ENCODE assay signal across 8 cellular contexts in the genomic region with DNA sequence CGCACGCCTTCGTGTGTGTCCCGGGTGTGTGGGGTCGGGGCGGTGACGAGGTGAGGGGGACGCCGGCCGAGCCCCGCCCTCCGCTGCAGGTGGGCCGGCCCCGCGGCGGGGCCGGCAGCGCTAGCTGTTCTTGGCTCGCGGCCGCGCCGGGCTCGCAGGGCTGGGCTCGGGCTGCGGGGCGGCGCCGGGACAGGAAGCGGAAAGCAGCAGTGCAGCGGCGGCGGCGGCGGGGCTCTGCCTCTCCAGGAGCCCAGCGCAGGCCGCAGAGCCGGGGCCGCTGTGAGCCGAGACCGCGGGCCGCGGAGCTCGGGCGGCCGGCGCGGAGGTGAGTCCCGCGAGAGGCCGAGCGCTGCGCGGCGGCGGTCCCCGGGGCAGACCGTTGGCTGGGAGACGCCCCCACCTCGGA. TPM values are rescaled to one million over a fixed set of nuclear protein-coding genes. Genes with fewer than 3 reads are reported as not detected.
DNase-seq lines count a peak whose midpoint lies in the region; ATAC-seq and TF ChIP-seq lines count a peak whose summit lies in the region.

A gene (plus strand): TSS at position 209 of the 406 bp plus-strand sequence. CDS start 9,444 bp downstream, outside the sequence.

- H3K36me3 Mint-ChIP-seq in T-helper 17 cell (ENCODE audit: low read depth): peaks cover 4% of the 10 kb centered on the region

- no peak within 1 kb of the TSS for H3K27ac Mint-ChIP-seq in T-helper 17 cell

- no peak for TF ChIP-seq CTCF in HEK293 (tag by site-specific recombination; IDR thresholded peaks at IDR 0.05)

- intact Hi-C loops in left colon (cut with DNase I, micrococcal nuclease): no loop called here

- H3K4me1 ChIP-seq in HEK293 (ENCODE audit: control insufficient read depth, insufficient read depth, low read length): peaks cover 13% of the 10 kb centered on the region

- H3K4me3 ChIP-seq in HEK293 (ENCODE audit: low read depth, low read length): peak within 1 kb of the TSS; percentile 85

- POLR2A ChIA-PET in HEK293 (lab: Yijun Ruan, JAX): no interaction called here

- H3K27me3 Mint-ChIP-seq in T-helper 17 cell: no peaks in the 10 kb centered on the region

- H3K36me3 ChIP-seq in HEK293 (ENCODE audit: control insufficient read depth in 2 of 2, insufficient read depth in 1 of 2, low read length in 2 of 2): no peaks in the 10 kb centered on the region

- H3K4me3 Mint-ChIP-seq in T-helper 17 cell: peak within 1 kb of the TSS; percentile 82

- DNase-seq in activated effector memory CD4-positive, alpha-beta T cell treated with anti-CD3 and anti-CD28 coated beads, Interleukin-2, amount 50 U/mL, for 16 hours: peak; percentile 75
- no peak for DNase-seq in activated effector memory CD4-positive, alpha-beta T cell treated with Interleukin-2 at 50 U/mL for 16 hours
- peak; percentile 64 for DNase-seq in LoVo (ENCODE audit: low spot score)
- DNase-seq in T-helper 17 cell: peak; percentile 9 to 29 (median 22)
- DNase-seq in cerebellum (ENCODE audit: low spot score): peak; percentile 17
- DNase-seq in left colon: peak; percentile 61 to 83
- peak; percentile 7 for DNase-seq in stimulated activated CD8-positive, alpha-beta memory T cell treated with anti-CD3 and anti-CD28 coated beads, Interleukin-15, amount 100 ng/mL, for 24 hours (ENCODE audit: low read depth)

- CTCF ChIA-PET in HEK293 (lab: Yijun Ruan, JAX): interaction anchor here (0.6 to 1.4 kb wide), 4 partner anchors 65 to 718 kb away, joined by 3 to 7 read pairs (median 4); no protein-coding TSS in a partner anchor

- H3K9me3 ChIP-seq in HEK293 (ENCODE audit: control insufficient read depth, insufficient read depth, low read depth, low read length) (no peaks in the 10 kb centered on the region), T-helper 17 cell (ENCODE audit: control insufficient read depth, low read length, poor library complexity, severe bottlenecking) (no peaks in the 10 kb centered on the region)

- peak within 1 kb of the TSS; percentile 83; the same call in 1 of the 2 replicates for H3K27ac ChIP-seq in HEK293 (ENCODE audit: extremely low read depth, low read depth, low read length)

- ATAC-seq in T-helper 17 cell: peak; percentile 83
- ATAC-seq in left colon: peak; percentile 80

- peaks cover 4% of the 10 kb centered on the region for H3K4me1 Mint-ChIP-seq in T-helper 17 cell

TF ChIP-seq in HEK293, 187 proteins besides CTCF, POLR2A, EP300 and RAD21:
- no peak for TF ChIP-seq REPIN1 (tag by site-specific recombination; IDR thresholded peaks at IDR 0.05; ENCODE audit: low read depth)
- peak; percentile 8; the same call in 1 of the 2 replicates for TF ChIP-seq TRIM28 (IDR thresholded peaks at IDR 0.05; ENCODE audit: borderline replicate concordance, low read length)
- TF ChIP-seq ZNF10 (tag by site-specific recombination; IDR thresholded peaks at IDR 0.05): 0 out of 2 replicates have a peak, but pooled peaks have one; percentile 10
- TF ChIP-seq ZNF132 (tag by site-specific recombination; IDR thresholded peaks at IDR 0.05; ENCODE audit: borderline replicate concordance): no peak
- peak; percentile 3; the same call in 1 of the 2 replicates for TF ChIP-seq ZBTB20 (tag by site-specific recombination; IDR thresholded peaks at IDR 0.05)
- TF ChIP-seq, protein P1, sequence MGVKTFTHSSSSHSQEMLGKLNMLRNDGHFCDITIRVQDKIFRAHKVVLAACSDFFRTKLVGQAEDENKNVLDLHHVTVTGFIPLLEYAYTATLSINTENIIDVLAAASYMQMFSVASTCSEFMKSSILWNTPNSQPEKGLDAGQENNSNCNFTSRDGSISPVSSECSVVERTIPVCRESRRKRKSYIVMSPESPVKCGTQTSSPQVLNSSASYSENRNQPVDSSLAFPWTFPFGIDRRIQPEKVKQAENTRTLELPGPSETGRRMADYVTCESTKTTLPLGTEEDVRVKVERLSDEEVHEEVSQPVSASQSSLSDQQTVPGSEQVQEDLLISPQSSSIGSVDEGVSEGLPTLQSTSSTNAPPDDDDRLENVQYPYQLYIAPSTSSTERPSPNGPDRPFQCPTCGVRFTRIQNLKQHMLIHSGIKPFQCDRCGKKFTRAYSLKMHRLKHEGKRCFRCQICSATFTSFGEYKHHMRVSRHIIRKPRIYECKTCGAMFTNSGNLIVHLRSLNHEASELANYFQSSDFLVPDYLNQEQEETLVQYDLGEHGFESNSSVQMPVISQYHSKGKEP (tag by site-specific recombination; IDR thresholded peaks at IDR 0.05): peak; percentile 29; the same call in 1 of the 2 replicates
- 0 out of 2 replicates have a peak, but pooled peaks have one; percentile 48 for TF ChIP-seq ZSCAN30 (tag by site-specific recombination; IDR thresholded peaks at IDR 0.05)
- no peak for TF ChIP-seq ZNF623 (tag by site-specific recombination; IDR thresholded peaks at IDR 0.05)
- TF ChIP-seq EGR2 (tag by site-specific recombination; IDR thresholded peaks at IDR 0.05; ENCODE audit: low read depth): 0 out of 2 replicates have a peak, but pooled peaks have one; percentile 4
- no peak for TF ChIP-seq ZBTB1 (tag by site-specific recombination; IDR thresholded peaks at IDR 0.05)
- TF ChIP-seq HOXC10 (CRISPR knock-in tag; IDR thresholded peaks at IDR 0.05): no peak
- TF ChIP-seq ZFP37 (tag by site-specific recombination; IDR thresholded peaks at IDR 0.05): no peak
- no peak for TF ChIP-seq HOXD13 (CRISPR knock-in tag; IDR thresholded peaks at IDR 0.05; ENCODE audit: borderline replicate concordance)
- no peak for TF ChIP-seq ZNF76 (tag by site-specific recombination; IDR thresholded peaks at IDR 0.05; ENCODE audit: borderline replicate concordance, low read depth)
- 0 out of 2 replicates have a peak, but pooled peaks have one; percentile 34 for TF ChIP-seq IKZF3 (tag by site-specific recombination; IDR thresholded peaks at IDR 0.05)
- TF ChIP-seq ZNF626 (tag by site-specific recombination; IDR thresholded peaks at IDR 0.05): peak; percentile 61; the same call in 1 of the 2 replicates
- TF ChIP-seq, protein P2, sequence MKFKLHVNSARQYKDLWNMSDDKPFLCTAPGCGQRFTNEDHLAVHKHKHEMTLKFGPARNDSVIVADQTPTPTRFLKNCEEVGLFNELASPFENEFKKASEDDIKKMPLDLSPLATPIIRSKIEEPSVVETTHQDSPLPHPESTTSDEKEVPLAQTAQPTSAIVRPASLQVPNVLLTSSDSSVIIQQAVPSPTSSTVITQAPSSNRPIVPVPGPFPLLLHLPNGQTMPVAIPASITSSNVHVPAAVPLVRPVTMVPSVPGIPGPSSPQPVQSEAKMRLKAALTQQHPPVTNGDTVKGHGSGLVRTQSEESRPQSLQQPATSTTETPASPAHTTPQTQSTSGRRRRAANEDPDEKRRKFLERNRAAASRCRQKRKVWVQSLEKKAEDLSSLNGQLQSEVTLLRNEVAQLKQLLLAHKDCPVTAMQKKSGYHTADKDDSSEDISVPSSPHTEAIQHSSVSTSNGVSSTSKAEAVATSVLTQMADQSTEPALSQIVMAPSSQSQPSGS (tag by site-specific recombination; IDR thresholded peaks at IDR 0.05; ENCODE audit: low read depth): 0 out of 2 replicates have a peak, but pooled peaks have one; percentile 1
- TF ChIP-seq, protein P3, sequence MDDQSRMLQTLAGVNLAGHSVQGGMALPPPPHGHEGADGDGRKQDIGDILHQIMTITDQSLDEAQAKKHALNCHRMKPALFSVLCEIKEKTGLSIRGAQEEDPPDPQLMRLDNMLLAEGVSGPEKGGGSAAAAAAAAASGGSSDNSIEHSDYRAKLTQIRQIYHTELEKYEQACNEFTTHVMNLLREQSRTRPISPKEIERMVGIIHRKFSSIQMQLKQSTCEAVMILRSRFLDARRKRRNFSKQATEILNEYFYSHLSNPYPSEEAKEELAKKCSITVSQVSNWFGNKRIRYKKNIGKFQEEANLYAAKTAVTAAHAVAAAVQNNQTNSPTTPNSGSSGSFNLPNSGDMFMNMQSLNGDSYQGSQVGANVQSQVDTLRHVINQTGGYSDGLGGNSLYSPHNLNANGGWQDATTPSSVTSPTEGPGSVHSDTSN (CRISPR knock-in tag; IDR thresholded peaks at IDR 0.05): peak; percentile 66
- TF ChIP-seq SETDB1 (IDR thresholded peaks at IDR 0.05; ENCODE audit: insufficient read length, low read length): peak; percentile 88
- peak; percentile 33; the same call in 1 of the 2 replicates for TF ChIP-seq ZNF596 (tag by site-specific recombination; IDR thresholded peaks at IDR 0.05)
- TF ChIP-seq, protein P4, sequence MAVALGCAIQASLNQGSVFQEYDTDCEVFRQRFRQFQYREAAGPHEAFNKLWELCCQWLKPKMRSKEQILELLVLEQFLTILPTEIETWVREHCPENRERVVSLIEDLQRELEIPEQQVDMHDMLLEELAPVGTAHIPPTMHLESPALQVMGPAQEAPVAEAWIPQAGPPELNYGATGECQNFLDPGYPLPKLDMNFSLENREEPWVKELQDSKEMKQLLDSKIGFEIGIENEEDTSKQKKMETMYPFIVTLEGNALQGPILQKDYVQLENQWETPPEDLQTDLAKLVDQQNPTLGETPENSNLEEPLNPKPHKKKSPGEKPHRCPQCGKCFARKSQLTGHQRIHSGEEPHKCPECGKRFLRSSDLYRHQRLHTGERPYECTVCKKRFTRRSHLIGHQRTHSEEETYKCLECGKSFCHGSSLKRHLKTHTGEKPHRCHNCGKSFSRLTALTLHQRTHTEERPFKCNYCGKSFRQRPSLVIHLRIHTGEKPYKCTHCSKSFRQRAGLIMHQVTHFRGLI (tag by site-specific recombination; IDR thresholded peaks at IDR 0.05): no peak
- no peak for TF ChIP-seq ZFHX2 (tag by site-specific recombination; conservative IDR thresholded peaks at IDR 0.05)
- TF ChIP-seq, protein P5, sequence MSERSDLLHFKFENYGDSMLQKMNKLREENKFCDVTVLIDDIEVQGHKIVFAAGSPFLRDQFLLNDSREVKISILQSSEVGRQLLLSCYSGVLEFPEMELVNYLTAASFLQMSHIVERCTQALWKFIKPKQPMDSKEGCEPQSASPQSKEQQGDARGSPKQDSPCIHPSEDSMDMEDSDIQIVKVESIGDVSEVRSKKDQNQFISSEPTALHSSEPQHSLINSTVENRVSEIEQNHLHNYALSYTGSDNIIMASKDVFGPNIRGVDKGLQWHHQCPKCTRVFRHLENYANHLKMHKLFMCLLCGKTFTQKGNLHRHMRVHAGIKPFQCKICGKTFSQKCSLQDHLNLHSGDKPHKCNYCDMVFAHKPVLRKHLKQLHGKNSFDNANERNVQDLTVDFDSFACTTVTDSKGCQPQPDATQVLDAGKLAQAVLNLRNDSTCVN (tag by site-specific recombination; optimal IDR thresholded peaks at IDR 0.05): no peak
- TF ChIP-seq ZNF660 (tag by site-specific recombination; IDR thresholded peaks at IDR 0.05): peak; percentile 51; the same call in 1 of the 2 replicates

RNA-seq across cellular contexts. Expression of the gene that starts here (rescaled TPM):
- total RNA-seq in T-helper 17 cell: 1 to 10 TPM; 2.8 to 3.7 TPM
- 4.6 TPM for total RNA-seq in cerebellum
- total RNA-seq in left colon: 10 to 100 TPM; 17.5 to 18.6 TPM
